26 cellular contexts compared by ENCODE assay signal in genomic region chr2:65985986-65986385, GRCh38.
"Had no signal": no experiment of that assay in that cellular context is flagged by ENCODE, and none has a peak within 500 bp of the region (broad histone marks: within the 10 kb centered on the region; RNA-seq: fewer than 3 reads in every experiment).

No MANE protein-coding gene starts in this region.

- H3K36me3 ChIP-seq: esophagus squamous epithelium, heart right ventricle, left lung, prostate gland, right atrium auricular region, stomach, thyroid gland had no signal

- ATAC-seq: heart right ventricle; left cardiac atrium; left lung; naive thymus-derived CD8-positive, alpha-beta T cell; sciatic nerve; stimulated activated effector memory CD8-positive, alpha-beta T cell treated with anti-CD3 and anti-CD28 coated beads, Interleukin-12 subunit alpha, Interleukin-12 subunit beta, amount 100 ng/mL, for 72 hours had no signal

- H3K9me3 ChIP-seq: heart right ventricle, prostate gland, thyroid gland had no signal

- DNase-seq: effector CD8-positive, alpha-beta T cell; endodermal cell; esophagus squamous epithelium; foreskin melanocyte; glutamatergic neuron; heart right ventricle; hippocampal formation; left cardiac atrium; left lung; mesendoderm; midbrain; naive thymus-derived CD8-positive, alpha-beta T cell; nephron progenitor cell; nucleus accumbens; stimulated activated CD4-positive, alpha-beta T cell treated with anti-CD3 and anti-CD28 coated beads, Interleukin-12 subunit alpha, Interleukin-12 subunit beta, amount 100 ng/mL, for 4 hours; stimulated activated CD4-positive, alpha-beta T cell treated with anti-CD3 and anti-CD28 coated beads, Interleukin-1b, Interleukin-23, amount 100 ng/mL, for 48 hours; stimulated activated CD4-positive, alpha-beta T cell treated with anti-CD3 and anti-CD28 coated beads, Interleukin-4, amount 100 ng/mL, for 24 hours; stimulated activated naive CD4-positive, alpha-beta T cell treated with Interleukin-2 at 50 U/mL for 16 hours; stomach; thyroid gland; trophoblast cell had no signal

- H3K4me3 ChIP-seq: esophagus squamous epithelium, heart right ventricle, left lung, prostate gland, right atrium auricular region, smooth muscle cell, stomach, thyroid gland had no signal

- H3K27me3 ChIP-seq: esophagus squamous epithelium, left lung, right atrium auricular region, stomach, thyroid gland had no signal

- H3K4me1 ChIP-seq: heart right ventricle, left lung, prostate gland, right atrium auricular region, stomach, thyroid gland had no signal

- H3K27ac ChIP-seq: heart right ventricle, left lung, prostate gland, right atrium auricular region, stomach, thyroid gland had no signal
